Comparison of ENCODE assay signal across 9 cellular contexts in genomic region chr4:40514409-40515025, GRCh38.
DNase-seq lines count a peak whose midpoint lies in the region; ATAC-seq and TF ChIP-seq lines count a peak whose summit lies in the region.
"Had no signal": no experiment of that assay in that cellular context is flagged by ENCODE, and none has a peak within 500 bp of the region (broad histone marks: within the 10 kb centered on the region; RNA-seq: fewer than 3 reads in every experiment).

No MANE protein-coding gene starts in this region.

- H3K27me3 ChIP-seq in DOHH2 (ENCODE audit: control insufficient read depth, low read length) (peaks cover 10% of the 10 kb centered on the region), duodenal mucosa (ENCODE audit: control insufficient read depth in 1 of 2, insufficient read depth in 2 of 2, low read length in 2 of 2) (no peaks in the 10 kb centered on the region), brain microvascular endothelial cell (replicated peaks) (no peaks in the 10 kb centered on the region)

- peak overlapping the region; percentile 40 to 93 for H3K9ac ChIP-seq in duodenal mucosa (ENCODE audit: low read depth in 1 of 2, low read length in 2 of 2)

- no peaks in the 10 kb centered on the region for H3K36me3 Mint-ChIP-seq in nephron progenitor cell (ENCODE audit: low read depth)

- H3K4me3 ChIP-seq in DOHH2 (ENCODE audit: low read length): peak overlapping the region; percentile 42
- H3K4me3 ChIP-seq in duodenal mucosa (ENCODE audit: low read depth in 1 of 2, low read length in 2 of 2): peak overlapping the region; percentile 69 to 73
- H3K4me3 ChIP-seq in brain microvascular endothelial cell (ENCODE audit: low read depth, low read length): no peak overlapping the region

- TF ChIP-seq CTCF in DOHH2 (IDR thresholded peaks at IDR 0.05; ENCODE audit: low read depth, low read length, poor library complexity, severe bottlenecking): no peak
- TF ChIP-seq CTCF in nephron progenitor cell (IDR thresholded peaks at IDR 0.05): no peak
- TF ChIP-seq CTCF in brain microvascular endothelial cell (IDR thresholded peaks at IDR 0.05; ENCODE audit: low read depth, low read length, missing control alignments): no peak

- H3K27ac Mint-ChIP-seq in nephron progenitor cell: peak overlapping the region; percentile 64

- H3K9me2 ChIP-seq in DOHH2 (replicated peaks; ENCODE audit: control insufficient read depth, low read length): no peaks in the 10 kb centered on the region

- peak overlapping the region; percentile 60 for H3K4me2 ChIP-seq in DOHH2 (ENCODE audit: low read length)

- no peaks in the 10 kb centered on the region for H3K36me3 ChIP-seq in DOHH2 (ENCODE audit: control insufficient read depth, low read length)
- peaks cover 5 to 7% of the 10 kb centered on the region in 2 donors for H3K36me3 ChIP-seq in duodenal mucosa (ENCODE audit: control insufficient read depth in 1 of 2, insufficient read depth in 2 of 2, low read length in 2 of 2)
- no peaks in the 10 kb centered on the region for H3K36me3 ChIP-seq in brain microvascular endothelial cell (replicated peaks)

- H4K20me1 ChIP-seq in DOHH2 (ENCODE audit: control insufficient read depth, insufficient read depth, low read depth, low read length): no peaks in the 10 kb centered on the region

- H3K79me2 ChIP-seq in DOHH2 (ENCODE audit: control insufficient read depth, low read length): no peaks in the 10 kb centered on the region

- H3K9me3 Mint-ChIP-seq in nephron progenitor cell: no peaks in the 10 kb centered on the region
- H3K9me3 Mint-ChIP-seq: neural crest cell had no signal

- in situ Hi-C loops in brain microvascular endothelial cell (cut with HindIII; ENCODE audit: low pct_ligation_motif_present, low sequenced_read_pairs): no loop called here

- no peaks in the 10 kb centered on the region for H3F3A ChIP-seq in DOHH2 (ENCODE audit: control insufficient read depth, insufficient read depth)

- H3K27me3 Mint-ChIP-seq in nephron progenitor cell (ENCODE audit: low read depth, poor library complexity): peaks cover 3% of the 10 kb centered on the region

- H3K4me3 Mint-ChIP-seq in nephron progenitor cell: peak overlapping the region; percentile 20
- H3K4me3 Mint-ChIP-seq: neural crest cell had no signal

- H3K27ac ChIP-seq in DOHH2 (ENCODE audit: low read depth, low read length) (no peak overlapping the region), duodenal mucosa (ENCODE audit: low read depth, low read length) (peak overlapping the region; percentile 90), brain microvascular endothelial cell (no peak overlapping the region)

- DNase-seq in NCI-H510A (lab: John Stamatoyannopoulos, UW) (peak; percentile 55), nephron progenitor cell (no peak), AG20443 (ENCODE audit: low spot score) (no peak), middle frontal gyrus (ENCODE audit: extremely low spot score, low spot score) (no peak), brain microvascular endothelial cell (no peak)

- H3K4me1 ChIP-seq in DOHH2 (ENCODE audit: control insufficient read depth, low read length) (peaks cover 33% of the 10 kb centered on the region), duodenal mucosa (ENCODE audit: control insufficient read depth in 1 of 2, insufficient read depth in 2 of 2, low read length in 2 of 2) (peaks cover 7 to 19% of the 10 kb centered on the region in 2 donors)

- no peak for ATAC-seq in GM18502 (IDR thresholded peaks at IDR 0.05; ENCODE audit: poor library complexity, unreplicated experiment)

- H3K9me3 ChIP-seq in DOHH2 (ENCODE audit: control insufficient read depth, insufficient read depth, low read length): no peaks in the 10 kb centered on the region
- H3K9me3 ChIP-seq in duodenal mucosa (ENCODE audit: control insufficient read depth in 1 of 2, low read length in 2 of 2): no peaks in the 10 kb centered on the region

- H3K4me1 Mint-ChIP-seq in nephron progenitor cell: peaks cover 49% of the 10 kb centered on the region
